1 cellular context compared by ENCODE assay signal in the genomic region with DNA sequence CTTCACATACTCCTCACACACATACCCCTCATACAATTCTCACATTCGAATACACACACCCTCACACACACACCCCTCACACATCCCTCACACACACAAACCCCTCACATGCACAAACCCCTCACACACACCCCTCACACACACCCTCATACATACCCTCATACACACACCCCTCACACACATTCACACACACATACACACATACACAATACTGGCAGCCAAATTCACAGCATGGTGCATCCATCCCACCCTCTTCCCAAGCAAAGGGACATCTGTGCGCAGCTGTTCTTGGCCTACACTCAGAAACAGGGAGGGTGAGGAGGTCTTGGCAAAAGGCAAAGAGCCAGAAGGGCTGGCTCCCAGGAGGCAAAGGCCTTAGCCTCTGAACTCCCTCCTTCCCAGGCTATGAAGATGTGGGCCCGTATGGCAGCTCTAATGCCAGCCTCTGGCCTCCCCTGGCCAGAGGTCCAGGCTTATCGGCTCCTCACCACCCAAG.
A peak's percentile ranks its signal among the peaks of the same experiment; 100 is the strongest.
TF ChIP-seq lines count a peak whose summit lies in the region.

No MANE protein-coding gene starts in this region.

TF ChIP-seq in HepG2, 621 proteins besides CTCF, POLR2A, EP300 and RAD21:
- TF ChIP-seq ZNF207 (IDR thresholded peaks at IDR 0.05; ENCODE audit: borderline replicate concordance) (peak; percentile 55; the same call in 1 of the 2 replicates), XRCC5 (optimal IDR thresholded peaks at IDR 0.05; ENCODE audit: low read length) (no peak), IKZF1 (IDR thresholded peaks at IDR 0.05) (peak; percentile 42; the same call in 1 of the 2 replicates)
